ENCODE assay signal across 10 cellular contexts in genomic region chr10:86775056-86775858, GRCh38. TPM values are rescaled to one million over a fixed set of nuclear protein-coding genes. Genes with fewer than 3 reads are reported as not detected.
DNase-seq lines count a peak whose midpoint lies in the region; ATAC-seq and TF ChIP-seq lines count a peak whose summit lies in the region.
"Had no signal": no experiment of that assay in that cellular context is flagged by ENCODE, and none has a peak within 500 bp of the region (broad histone marks: within the 10 kb centered on the region; RNA-seq: fewer than 3 reads in every experiment).

No MANE protein-coding gene starts in this region.

- CTCF ChIA-PET in OCI-LY7 (lab: Charles Lee; ENCODE audit: unreplicated experiment): no interaction called here

- no peak overlapping the region for H3K4me2 ChIP-seq in OCI-LY7 (ENCODE audit: low read length)

- H2AFZ ChIP-seq in OCI-LY7 (ENCODE audit: low read length): no peak overlapping the region

- ATAC-seq in GM21447 (IDR thresholded peaks at IDR 0.05; ENCODE audit: unreplicated experiment): peak; percentile 71
- ATAC-seq in HG03342 (IDR thresholded peaks at IDR 0.05; ENCODE audit: unreplicated experiment): no peak
- ATAC-seq: stimulated activated naive CD8-positive, alpha-beta T cell treated with anti-CD3 and anti-CD28 coated beads, Interleukin-15, Interleukin-2, amounts not matched to agents 100 U/mL and 50 U/mL, for 24 hours had no signal

- no TSS peak for BruUV-seq in OCI-LY7 (replicated peaks; lab: Mats Ljungman, UMichigan)

- H3K79me2 ChIP-seq in OCI-LY7 (ENCODE audit: insufficient read depth, low read depth, low read length): no peaks in the 10 kb centered on the region

- intact Hi-C loops in OCI-LY7 (cut with micrococcal nuclease; ENCODE audit: unreplicated experiment): no loop called here

- no peaks in the 10 kb centered on the region for H4K20me1 ChIP-seq in OCI-LY7 (ENCODE audit: insufficient read depth, low read length)

- TF ChIP-seq CTCF in OCI-LY7 (conservative IDR thresholded peaks at IDR 0.05; ENCODE audit: low read length): no peak

- DNase-seq in ACHN (peak; percentile 19), fibroblast of gingiva (ENCODE audit: low read depth) (peak; percentile 44), cerebellar cortex (ENCODE audit: low spot score) (no peak), OCI-LY7 (ENCODE audit: low spot score) (no peak), NCI-H2171 (lab: John Stamatoyannopoulos, UW) (no peak)
- DNase-seq: stimulated activated naive CD8-positive, alpha-beta T cell treated with anti-CD3 and anti-CD28 coated beads, Interleukin-15, Interleukin-2, amounts not matched to agents 100 U/mL and 50 U/mL, for 24 hours had no signal

- H3K9ac ChIP-seq in HUES6 (ENCODE audit: low read length): no peak overlapping the region

- H3K27ac ChIP-seq in HUES6 (ENCODE audit: low read depth, low read length) (0 out of 2 replicates have a peak overlapping the region, but pooled peaks have one; percentile 34), OCI-LY7 (ENCODE audit: low read depth, low read length, poor library complexity, severe bottlenecking) (no peak overlapping the region)
- H3K27ac ChIP-seq: C4-2B had no signal

- H3K4me1 ChIP-seq in HUES6 (ENCODE audit: control insufficient read depth, insufficient read depth, low read length) (peaks cover 26% of the 10 kb centered on the region), OCI-LY7 (ENCODE audit: insufficient read depth, low read length, poor library complexity, severe bottlenecking) (no peaks in the 10 kb centered on the region)

- in situ Hi-C loops in ACHN (cut with HindIII; ENCODE audit: low pct_ligation_motif_present, low pct_unique_long_range_greater_than_20kb, low sequenced_read_pairs): no loop called here

- no peaks in the 10 kb centered on the region for H3K9me3 ChIP-seq in HUES6 (ENCODE audit: control insufficient read depth, insufficient read depth, low read depth, low read length)
- no peaks in the 10 kb centered on the region for H3K9me3 ChIP-seq in OCI-LY7 (ENCODE audit: low read length)

- H3K9me2 ChIP-seq in OCI-LY7 (ENCODE audit: insufficient read depth, low read length): no peaks in the 10 kb centered on the region

- no peaks in the 10 kb centered on the region for H3K27me3 ChIP-seq in HUES6 (ENCODE audit: control insufficient read depth, insufficient read depth, low read length)

- POLR2A ChIA-PET in OCI-LY7 (lab: Charles Lee): no interaction called here

- H3K36me3 ChIP-seq in HUES6 (ENCODE audit: control insufficient read depth, insufficient read depth, low read length) (peaks cover 26% of the 10 kb centered on the region), OCI-LY7 (ENCODE audit: insufficient read depth, low read length) (no peaks in the 10 kb centered on the region)

- no peak overlapping the region for H3K4me3 ChIP-seq in HUES6 (ENCODE audit: low read depth, low read length)
- H3K4me3 ChIP-seq in OCI-LY7 (ENCODE audit: low read depth, low read length, poor library complexity, severe bottlenecking): no peak overlapping the region

RNA-seq across cellular contexts. Expression of gene BMPR1A, which starts 18.8 kb away (rescaled TPM):
- 0.03 and 0.47 TPM in 2 replicates for total RNA-seq in OCI-LY7 (2014; rRNA removed; shearing (Covaris generic))
- 0.37 and 1.1 TPM in 2 replicates for total RNA-seq in OCI-LY7 (2022)

Comparison
In these comparisons a context has a peak if more than half of its experiments do, and no peak if none do; other contexts are left out.
1. DNase-seq: peak in ACHN (single experiment) and fibroblast of gingiva (single experiment); none in cerebellar cortex (single experiment), OCI-LY7 (single experiment) and NCI-H2171 (single experiment).